In the genomic region with DNA sequence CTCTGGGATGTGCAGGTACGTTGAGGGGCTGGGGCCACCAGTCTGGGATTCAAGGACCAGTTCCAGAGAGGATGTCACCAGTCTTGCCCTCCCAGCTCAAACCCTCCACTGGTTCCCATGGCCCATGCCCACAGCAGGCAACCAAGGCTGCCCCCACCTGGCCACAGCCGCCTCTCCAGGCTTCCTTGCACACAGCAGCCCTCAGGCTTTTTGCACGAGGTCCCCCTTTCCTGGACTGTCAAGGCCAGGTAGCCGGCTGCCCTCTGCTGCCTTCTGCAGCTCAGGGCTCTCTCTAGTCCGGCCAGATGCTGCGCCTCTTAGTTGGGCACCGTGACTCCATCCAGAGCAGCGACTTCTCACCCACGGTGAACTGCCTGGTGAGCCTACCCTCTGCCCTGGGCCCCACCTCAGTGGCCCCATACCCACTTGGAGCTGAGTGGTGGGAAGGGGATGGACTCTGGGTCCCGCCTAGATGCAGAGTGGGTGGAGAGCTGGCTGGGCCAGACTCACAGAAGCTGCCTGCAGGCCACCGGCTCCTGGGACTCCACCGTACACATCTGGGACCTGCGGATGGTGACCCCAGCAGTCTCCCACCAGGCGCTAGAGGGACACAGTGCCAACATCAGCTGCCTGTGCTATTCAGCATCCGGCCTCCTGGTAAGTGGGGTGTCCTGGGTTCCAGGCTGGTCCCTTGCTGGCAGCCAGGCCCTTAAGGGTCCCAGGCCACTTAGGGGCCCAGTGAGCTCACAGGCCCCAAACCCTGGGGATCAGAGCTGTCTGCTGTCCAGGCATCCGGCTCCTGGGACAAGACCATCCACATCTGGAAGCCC, we compare ENCODE assay signal across 1 cellular context.
TF ChIP-seq lines count a peak whose summit lies in the region.

No MANE protein-coding gene starts in this region.

TF ChIP-seq in HepG2, 621 proteins besides CTCF, POLR2A, EP300 and RAD21 (continued from another document and continues in another):
- TF ChIP-seq, protein P1, sequence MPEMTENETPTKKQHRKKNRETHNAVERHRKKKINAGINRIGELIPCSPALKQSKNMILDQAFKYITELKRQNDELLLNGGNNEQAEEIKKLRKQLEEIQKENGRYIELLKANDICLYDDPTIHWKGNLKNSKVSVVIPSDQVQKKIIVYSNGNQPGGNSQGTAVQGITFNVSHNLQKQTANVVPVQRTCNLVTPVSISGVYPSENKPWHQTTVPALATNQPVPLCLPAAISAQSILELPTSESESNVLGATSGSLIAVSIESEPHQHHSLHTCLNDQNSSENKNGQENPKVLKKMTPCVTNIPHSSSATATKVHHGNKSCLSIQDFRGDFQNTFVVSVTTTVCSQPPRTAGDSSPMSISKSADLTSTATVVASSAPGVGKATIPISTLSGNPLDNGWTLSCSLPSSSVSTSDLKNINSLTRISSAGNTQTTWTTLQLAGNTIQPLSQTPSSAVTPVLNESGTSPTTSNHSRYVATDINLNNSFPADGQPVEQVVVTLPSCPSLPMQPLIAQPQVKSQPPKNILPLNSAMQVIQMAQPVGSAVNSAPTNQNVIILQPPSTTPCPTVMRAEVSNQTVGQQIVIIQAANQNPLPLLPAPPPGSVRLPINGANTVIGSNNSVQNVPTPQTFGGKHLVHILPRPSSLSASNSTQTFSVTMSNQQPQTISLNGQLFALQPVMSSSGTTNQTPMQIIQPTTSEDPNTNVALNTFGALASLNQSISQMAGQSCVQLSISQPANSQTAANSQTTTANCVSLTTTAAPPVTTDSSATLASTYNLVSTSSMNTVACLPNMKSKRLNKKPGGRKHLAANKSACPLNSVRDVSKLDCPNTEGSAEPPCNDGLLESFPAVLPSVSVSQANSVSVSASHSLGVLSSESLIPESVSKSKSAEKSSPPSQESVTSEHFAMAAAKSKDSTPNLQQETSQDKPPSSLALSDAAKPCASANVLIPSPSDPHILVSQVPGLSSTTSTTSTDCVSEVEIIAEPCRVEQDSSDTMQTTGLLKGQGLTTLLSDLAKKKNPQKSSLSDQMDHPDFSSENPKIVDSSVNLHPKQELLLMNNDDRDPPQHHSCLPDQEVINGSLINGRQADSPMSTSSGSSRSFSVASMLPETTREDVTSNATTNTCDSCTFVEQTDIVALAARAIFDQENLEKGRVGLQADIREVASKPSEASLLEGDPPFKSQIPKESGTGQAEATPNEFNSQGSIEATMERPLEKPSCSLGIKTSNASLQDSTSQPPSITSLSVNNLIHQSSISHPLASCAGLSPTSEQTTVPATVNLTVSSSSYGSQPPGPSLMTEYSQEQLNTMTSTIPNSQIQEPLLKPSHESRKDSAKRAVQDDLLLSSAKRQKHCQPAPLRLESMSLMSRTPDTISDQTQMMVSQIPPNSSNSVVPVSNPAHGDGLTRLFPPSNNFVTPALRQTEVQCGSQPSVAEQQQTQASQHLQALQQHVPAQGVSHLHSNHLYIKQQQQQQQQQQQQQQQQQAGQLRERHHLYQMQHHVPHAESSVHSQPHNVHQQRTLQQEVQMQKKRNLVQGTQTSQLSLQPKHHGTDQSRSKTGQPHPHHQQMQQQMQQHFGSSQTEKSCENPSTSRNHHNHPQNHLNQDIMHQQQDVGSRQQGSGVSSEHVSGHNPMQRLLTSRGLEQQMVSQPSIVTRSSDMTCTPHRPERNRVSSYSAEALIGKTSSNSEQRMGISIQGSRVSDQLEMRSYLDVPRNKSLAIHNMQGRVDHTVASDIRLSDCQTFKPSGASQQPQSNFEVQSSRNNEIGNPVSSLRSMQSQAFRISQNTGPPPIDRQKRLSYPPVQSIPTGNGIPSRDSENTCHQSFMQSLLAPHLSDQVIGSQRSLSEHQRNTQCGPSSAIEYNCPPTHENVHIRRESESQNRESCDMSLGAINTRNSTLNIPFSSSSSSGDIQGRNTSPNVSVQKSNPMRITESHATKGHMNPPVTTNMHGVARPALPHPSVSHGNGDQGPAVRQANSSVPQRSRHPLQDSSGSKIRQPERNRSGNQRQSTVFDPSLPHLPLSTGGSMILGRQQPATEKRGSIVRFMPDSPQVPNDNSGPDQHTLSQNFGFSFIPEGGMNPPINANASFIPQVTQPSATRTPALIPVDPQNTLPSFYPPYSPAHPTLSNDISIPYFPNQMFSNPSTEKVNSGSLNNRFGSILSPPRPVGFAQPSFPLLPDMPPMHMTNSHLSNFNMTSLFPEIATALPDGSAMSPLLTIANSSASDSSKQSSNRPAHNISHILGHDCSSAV (CRISPR knock-in tag; IDR thresholded peaks at IDR 0.05; ENCODE audit: borderline replicate concordance): no peak
- TF ChIP-seq SCMH1 (CRISPR knock-in tag; IDR thresholded peaks at IDR 0.05; ENCODE audit: borderline replicate concordance) (no peak), ETV6 (CRISPR knock-in tag; conservative IDR thresholded peaks at IDR 0.05) (no peak), HMG20B (CRISPR knock-in tag; conservative IDR thresholded peaks at IDR 0.05) (no peak), ZNF746 (CRISPR knock-in tag; IDR thresholded peaks at IDR 0.05) (no peak), ESRRA (CRISPR knock-in tag; IDR thresholded peaks at IDR 0.05; ENCODE audit: low read depth) (no peak), ZNF121 (CRISPR knock-in tag; IDR thresholded peaks at IDR 0.05) (no peak), IKZF5 (CRISPR knock-in tag; IDR thresholded peaks at IDR 0.05) (no peak), CREBL2 (CRISPR knock-in tag; IDR thresholded peaks at IDR 0.05; ENCODE audit: borderline replicate concordance) (no peak), ZNF512 (CRISPR knock-in tag; IDR thresholded peaks at IDR 0.05) (no peak), ZNF44 (CRISPR knock-in tag; IDR thresholded peaks at IDR 0.05) (no peak), THAP11 (CRISPR knock-in tag; IDR thresholded peaks at IDR 0.05) (no peak; the same call in 1 of the 2 replicates), HCFC1 (IDR thresholded peaks at IDR 0.05; ENCODE audit: low read depth, low read length) (no peak), HMGA1 (CRISPR knock-in tag; conservative IDR thresholded peaks at IDR 0.05) (no peak), PRDM4 (CRISPR knock-in tag; IDR thresholded peaks at IDR 0.05; ENCODE audit: borderline replicate concordance) (no peak), ZNF496 (CRISPR knock-in tag; IDR thresholded peaks at IDR 0.05; ENCODE audit: insufficient replicate concordance) (no peak), TRAFD1 (CRISPR knock-in tag; IDR thresholded peaks at IDR 0.05; ENCODE audit: borderline replicate concordance) (no peak), MTF2 (CRISPR knock-in tag; IDR thresholded peaks at IDR 0.05; ENCODE audit: borderline replicate concordance) (no peak), SMAD1 (CRISPR knock-in tag; IDR thresholded peaks at IDR 0.05; ENCODE audit: borderline replicate concordance, low read depth) (no peak)
- TF ChIP-seq, protein P2, sequence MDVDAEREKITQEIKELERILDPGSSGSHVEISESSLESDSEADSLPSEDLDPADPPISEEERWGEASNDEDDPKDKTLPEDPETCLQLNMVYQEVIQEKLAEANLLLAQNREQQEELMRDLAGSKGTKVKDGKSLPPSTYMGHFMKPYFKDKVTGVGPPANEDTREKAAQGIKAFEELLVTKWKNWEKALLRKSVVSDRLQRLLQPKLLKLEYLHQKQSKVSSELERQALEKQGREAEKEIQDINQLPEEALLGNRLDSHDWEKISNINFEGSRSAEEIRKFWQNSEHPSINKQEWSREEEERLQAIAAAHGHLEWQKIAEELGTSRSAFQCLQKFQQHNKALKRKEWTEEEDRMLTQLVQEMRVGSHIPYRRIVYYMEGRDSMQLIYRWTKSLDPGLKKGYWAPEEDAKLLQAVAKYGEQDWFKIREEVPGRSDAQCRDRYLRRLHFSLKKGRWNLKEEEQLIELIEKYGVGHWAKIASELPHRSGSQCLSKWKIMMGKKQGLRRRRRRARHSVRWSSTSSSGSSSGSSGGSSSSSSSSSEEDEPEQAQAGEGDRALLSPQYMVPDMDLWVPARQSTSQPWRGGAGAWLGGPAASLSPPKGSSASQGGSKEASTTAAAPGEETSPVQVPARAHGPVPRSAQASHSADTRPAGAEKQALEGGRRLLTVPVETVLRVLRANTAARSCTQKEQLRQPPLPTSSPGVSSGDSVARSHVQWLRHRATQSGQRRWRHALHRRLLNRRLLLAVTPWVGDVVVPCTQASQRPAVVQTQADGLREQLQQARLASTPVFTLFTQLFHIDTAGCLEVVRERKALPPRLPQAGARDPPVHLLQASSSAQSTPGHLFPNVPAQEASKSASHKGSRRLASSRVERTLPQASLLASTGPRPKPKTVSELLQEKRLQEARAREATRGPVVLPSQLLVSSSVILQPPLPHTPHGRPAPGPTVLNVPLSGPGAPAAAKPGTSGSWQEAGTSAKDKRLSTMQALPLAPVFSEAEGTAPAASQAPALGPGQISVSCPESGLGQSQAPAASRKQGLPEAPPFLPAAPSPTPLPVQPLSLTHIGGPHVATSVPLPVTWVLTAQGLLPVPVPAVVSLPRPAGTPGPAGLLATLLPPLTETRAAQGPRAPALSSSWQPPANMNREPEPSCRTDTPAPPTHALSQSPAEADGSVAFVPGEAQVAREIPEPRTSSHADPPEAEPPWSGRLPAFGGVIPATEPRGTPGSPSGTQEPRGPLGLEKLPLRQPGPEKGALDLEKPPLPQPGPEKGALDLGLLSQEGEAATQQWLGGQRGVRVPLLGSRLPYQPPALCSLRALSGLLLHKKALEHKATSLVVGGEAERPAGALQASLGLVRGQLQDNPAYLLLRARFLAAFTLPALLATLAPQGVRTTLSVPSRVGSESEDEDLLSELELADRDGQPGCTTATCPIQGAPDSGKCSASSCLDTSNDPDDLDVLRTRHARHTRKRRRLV (CRISPR knock-in tag; IDR thresholded peaks at IDR 0.05): no peak
- TF ChIP-seq, protein P3, sequence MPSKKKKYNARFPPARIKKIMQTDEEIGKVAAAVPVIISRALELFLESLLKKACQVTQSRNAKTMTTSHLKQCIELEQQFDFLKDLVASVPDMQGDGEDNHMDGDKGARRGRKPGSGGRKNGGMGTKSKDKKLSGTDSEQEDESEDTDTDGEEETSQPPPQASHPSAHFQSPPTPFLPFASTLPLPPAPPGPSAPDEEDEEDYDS (CRISPR knock-in tag; IDR thresholded peaks at IDR 0.05): no peak
